ENCODE assay signal across 8 cellular contexts in the genomic region with DNA sequence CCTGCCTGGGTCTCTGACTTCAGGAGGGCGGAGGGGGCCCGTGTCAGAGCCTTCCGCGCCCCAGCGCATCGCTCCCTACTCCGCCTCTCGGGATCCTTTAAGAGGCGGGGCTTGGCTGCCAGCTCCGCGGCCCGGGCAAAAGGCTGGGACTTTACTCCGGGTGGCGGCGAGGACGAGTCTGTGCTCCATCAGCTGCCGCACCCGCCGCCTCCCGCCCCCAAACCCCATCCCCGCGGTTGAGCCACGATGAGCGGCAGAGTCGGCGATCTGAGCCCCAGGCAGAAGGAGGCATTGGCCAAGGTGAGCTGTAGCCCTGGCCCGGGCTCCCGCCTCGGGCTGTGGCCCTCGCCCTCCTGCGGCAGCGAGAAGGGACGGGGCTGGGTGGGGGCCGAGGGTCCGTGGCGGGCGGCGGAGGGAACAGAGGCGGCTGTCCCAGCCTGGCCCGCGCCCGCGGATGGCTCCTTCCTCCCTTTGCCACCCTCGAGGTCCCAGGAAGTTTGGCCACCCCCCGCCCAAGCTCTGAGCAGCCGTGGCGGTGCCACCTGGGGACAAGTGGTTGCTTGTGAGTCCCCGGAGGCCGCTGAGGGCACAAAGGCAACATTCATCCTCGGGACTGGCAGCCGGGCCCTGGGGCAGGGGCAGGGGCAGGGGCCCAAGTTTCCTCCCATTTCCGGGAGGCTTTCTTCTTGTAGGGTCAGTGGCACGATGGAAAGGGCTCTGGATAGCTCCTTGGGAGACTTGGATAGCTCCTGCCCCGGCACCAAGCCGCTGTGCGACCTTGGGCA.
DNase-seq lines count a peak whose midpoint lies in the region; ATAC-seq lines count a peak whose summit lies in the region.

SEC14L2 (plus strand) TSS at position 148 of the 785 bp plus-strand sequence; CDS start at position 247, 99 bp downstream.

- ATAC-seq in HG03457 (IDR thresholded peaks at IDR 0.05; ENCODE audit: unreplicated experiment) = no peak
- no peak for ATAC-seq in HG02610 (IDR thresholded peaks at IDR 0.05; ENCODE audit: unreplicated experiment)

- DNase-seq in ELF-1 (ENCODE audit: low read depth, low spot score) = peak; percentile 36
- DNase-seq in NCI-H146 (lab: John Stamatoyannopoulos, UW) = peak; percentile 57
- peak; percentile 48 to 53 for DNase-seq in activated CD4-positive, alpha-beta T cell treated with anti-CD3 and anti-CD28 coated beads, Interleukin-2, amount 50 U/mL, for 4 hours
- DNase-seq in dedifferentiated amniotic fluid mesenchymal stem cell (ENCODE audit: extremely low spot score) = peak; percentile 32
- DNase-seq in left kidney (ENCODE audit: low read depth, low spot score) = peak; percentile 79
- peak; percentile 47 to 62 for DNase-seq in stimulated activated CD4-positive, alpha-beta T cell treated with anti-CD3 and anti-CD28 coated beads, Interleukin-1b, Interleukin-23, amount 100 ng/mL, for 4 hours (ENCODE audit: low read depth in 2 of 2)
